24 cellular contexts compared by ENCODE assay signal in genomic region chr5:35647712-35648111, GRCh38.
"Had no signal": no experiment of that assay in that cellular context is flagged by ENCODE, and none has a peak within 500 bp of the region (broad histone marks: within the 10 kb centered on the region; RNA-seq: fewer than 3 reads in every experiment).

No MANE protein-coding gene starts in this region.

- DNase-seq: stimulated activated CD4-positive, alpha-beta T cell treated with anti-CD3 and anti-CD28 coated beads, Interleukin-2, amount 100 ng/mL, for 48 hours; stimulated activated CD4-positive, alpha-beta T cell treated with anti-CD3 and anti-CD28 coated beads, Interleukin-4, amount 100 ng/mL, for 1 hour; stimulated activated CD4-positive, alpha-beta T cell treated with anti-CD3 and anti-CD28 coated beads, Interleukin-4, amount 100 ng/mL, for 24 hours; stimulated activated CD4-positive, alpha-beta T cell treated with anti-CD3 and anti-CD28 coated beads, Interleukin-4, amount 100 ng/mL, for 4 hours; stimulated activated CD8-positive, alpha-beta memory T cell treated with anti-CD3 and anti-CD28 coated beads, Interleukin-4, amount 100 ng/mL, for 48 hours; stimulated activated naive B cell treated with anti-CD40 and anti-IgM and Interleukin-4, amounts not matched to agents 10 μg/mL and 1 μg/mL and 100 μg/mL, for 72 hours; stimulated activated naive CD4-positive, alpha-beta T cell; stimulated activated naive CD4-positive, alpha-beta T cell treated with Interleukin-2 at 50 U/mL for 16 hours; stimulated activated naive CD8-positive, alpha-beta T cell treated with anti-CD3 and anti-CD28 coated beads, Interleukin-15, amount 100 ng/mL, for 72 hours; stimulated activated naive CD8-positive, alpha-beta T cell treated with anti-CD3 and anti-CD28 coated beads, Interleukin-15, Interleukin-2, amounts not matched to agents 100 U/mL and 50 U/mL, for 24 hours; stomach; substantia nigra; testis; thyroid gland; tibial artery; transverse colon; trophoblast cell; upper lobe of left lung; upper lobe of right lung; uterus had no signal

- H3K9me3 ChIP-seq: stomach, suprapubic skin, testis, thoracic aorta, thyroid gland, tibial artery, tibial nerve, transverse colon, upper lobe of left lung, upper lobe of right lung, uterus, vagina had no signal

- H3K4me3 ChIP-seq: stomach, suprapubic skin, testis, thoracic aorta, thyroid gland, tibial artery, tibial nerve, transverse colon, upper lobe of left lung, upper lobe of right lung, uterus, vagina had no signal

- H3K36me3 ChIP-seq: suprapubic skin, thoracic aorta, thyroid gland, transverse colon, upper lobe of left lung, upper lobe of right lung, uterus, vagina had no signal

- H3K4me1 ChIP-seq: stomach, suprapubic skin, testis, thyroid gland, tibial artery, tibial nerve, transverse colon, upper lobe of left lung, upper lobe of right lung, uterus, vagina had no signal

- H3K27ac ChIP-seq: stomach, suprapubic skin, testis, thoracic aorta, thyroid gland, tibial artery, tibial nerve, transverse colon, upper lobe of left lung, upper lobe of right lung, uterus, vagina had no signal
